ENCODE assay signal across 8 cellular contexts in the genomic region with DNA sequence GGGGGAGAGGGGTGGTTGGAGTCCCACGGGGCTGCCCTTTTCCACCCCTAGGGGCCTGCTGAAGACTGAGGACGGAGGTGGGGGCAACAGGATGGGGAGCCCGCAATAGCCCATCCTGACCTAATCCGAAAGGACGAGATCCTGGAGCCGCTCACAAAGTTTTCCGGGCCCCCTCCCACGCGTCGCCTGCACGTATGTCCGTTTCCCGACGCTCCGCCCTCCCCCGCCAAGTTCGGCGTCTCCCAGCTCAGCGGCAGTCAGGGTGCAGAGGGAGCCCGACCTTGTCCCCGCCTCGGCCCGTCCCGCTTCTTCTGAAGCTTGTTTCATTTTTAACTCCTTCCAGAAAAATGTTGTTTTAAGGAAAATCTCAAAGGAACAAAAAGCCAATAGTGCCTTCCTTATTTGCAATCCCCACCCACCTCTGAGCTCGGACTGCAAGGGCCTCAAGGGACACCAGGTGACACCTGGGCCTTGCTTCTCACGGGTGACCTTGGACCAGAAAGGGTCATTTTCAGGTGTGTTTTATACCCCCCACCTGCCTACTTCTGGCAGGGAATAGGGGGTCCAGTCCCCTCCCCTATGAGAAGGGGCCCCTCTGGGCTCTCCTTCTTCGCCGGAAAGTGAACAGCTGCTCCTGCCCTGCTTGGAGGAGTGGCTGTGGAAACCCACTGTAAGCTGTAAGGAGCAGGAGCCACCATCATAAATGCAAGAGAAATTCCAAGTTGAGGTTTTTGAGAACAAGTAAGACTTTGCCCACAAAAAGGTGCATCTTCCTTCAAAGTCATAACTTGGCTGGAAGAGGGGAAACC. TPM values are rescaled to one million over a fixed set of nuclear protein-coding genes. Genes with fewer than 3 reads are reported as not detected.
DNase-seq lines count a peak whose midpoint lies in the region; TF ChIP-seq lines count a peak whose summit lies in the region.

No MANE protein-coding gene starts in this region.

- H2AFZ ChIP-seq in H9 (ENCODE audit: low read length), result no peak overlapping the region

- H2BK12ac ChIP-seq in H9 (ENCODE audit: insufficient read length, low read depth, low read length), result no peak overlapping the region

- no peak overlapping the region for H3T11ph ChIP-seq in H9 (ENCODE audit: low read length)

- no peak overlapping the region for H2BK120ac ChIP-seq in H9 (ENCODE audit: low read depth, low read length, poor library complexity, severe bottlenecking)

- H2BK5ac ChIP-seq in H9 (ENCODE audit: insufficient read length, low read length), result no peak overlapping the region

- no peak overlapping the region for H2AK5ac ChIP-seq in H9 (ENCODE audit: insufficient read length, low read length)

- no peak overlapping the region for H3K56ac ChIP-seq in H9 (ENCODE audit: insufficient read length, low read depth, low read length)

- H3K4me1 ChIP-seq in H9 (ENCODE audit: insufficient read depth, low read length) (no peaks in the 10 kb centered on the region), iPS-18a (ENCODE audit: control insufficient read depth, low read depth, low read length) (no peaks in the 10 kb centered on the region), skeletal muscle tissue (ENCODE audit: control insufficient read depth in 3 of 3, insufficient read depth in 3 of 3, low read length in 3 of 3) (peaks cover 2 to 10% (median 9%) of the 10 kb centered on the region in 3 donors)
- H3K4me1 ChIP-seq in effector memory CD4-positive, alpha-beta T cell (ENCODE audit: control insufficient read depth, insufficient read depth, low read length, poor library complexity, severe bottlenecking), result peaks cover 20% of the 10 kb centered on the region

- H2BK15ac ChIP-seq in H9 (ENCODE audit: low read depth, low read length), result no peak overlapping the region

- no peak overlapping the region for H3K23ac ChIP-seq in H9 (ENCODE audit: insufficient read length, low read depth, low read length)

- no peaks in the 10 kb centered on the region for H4K20me1 ChIP-seq in H9 (ENCODE audit: control insufficient read depth, insufficient read depth, insufficient read length)

- H3K36me3 ChIP-seq in iPS-18a (ENCODE audit: control insufficient read depth, low read depth, low read length) (no peaks in the 10 kb centered on the region), skeletal muscle tissue (ENCODE audit: control insufficient read depth in 3 of 3, insufficient read depth in 3 of 3, low read length in 3 of 3) (no peaks in the 10 kb centered on the region)
- no peaks in the 10 kb centered on the region for H3K36me3 ChIP-seq in effector memory CD4-positive, alpha-beta T cell (ENCODE audit: control insufficient read depth, insufficient read depth, low read length)

- H4K8ac ChIP-seq in H9 (replicated peaks; ENCODE audit: insufficient read length, low read depth, low read length), result no peak overlapping the region

- no peaks in the 10 kb centered on the region; the same call in 1 of the 2 replicates for H3K79me2 ChIP-seq in H9 (ENCODE audit: insufficient read depth, low read length)

- H4K91ac ChIP-seq in H9 (ENCODE audit: insufficient read length, low read depth, low read length), result no peak overlapping the region

- no peak overlapping the region for H3K4ac ChIP-seq in H9 (ENCODE audit: low read depth, low read length)

- WGBS in H9 (ENCODE audit: extremely low coverage, insufficient read length, low lambda C conversion rate), result no CpG with 5 or more reads among the region's 28 CpGs

- H3K14ac ChIP-seq in H9 (ENCODE audit: insufficient read depth, low read length), result no peak overlapping the region; the same call in 1 of the 2 replicates

- H3K27ac Mint-ChIP-seq in H9, result no peak overlapping the region; a peak in 1 of 7 replicates
- H3K27ac Mint-ChIP-seq in activated naive CD8-positive, alpha-beta T cell, result no peak overlapping the region

- H3K9me3 ChIP-seq in H9 (ENCODE audit: control insufficient read depth, low read depth, low read length) (no peaks in the 10 kb centered on the region), iPS-18a (ENCODE audit: control insufficient read depth, low read depth, low read length) (no peaks in the 10 kb centered on the region), skeletal muscle tissue (ENCODE audit: control insufficient read depth in 3 of 3, low read length in 3 of 3) (no peaks in the 10 kb centered on the region)
- no peaks in the 10 kb centered on the region for H3K9me3 ChIP-seq in effector memory CD4-positive, alpha-beta T cell (ENCODE audit: control insufficient read depth, low read length)

- H2BK20ac ChIP-seq in H9 (ENCODE audit: low read depth, low read length, poor library complexity, severe bottlenecking), result no peak overlapping the region

- peaks cover 2% of the 10 kb centered on the region; the same call in 1 of the 2 replicates for H3K27me3 ChIP-seq in H9 (ENCODE audit: insufficient read depth, low read length)
- peaks cover 46% of the 10 kb centered on the region for H3K27me3 ChIP-seq in iPS-18a (ENCODE audit: control insufficient read depth, insufficient read depth, low read length)
- no peaks in the 10 kb centered on the region for H3K27me3 ChIP-seq in skeletal muscle tissue (ENCODE audit: control insufficient read depth in 3 of 3, insufficient read depth in 3 of 3, low read length in 3 of 3)
- H3K27me3 ChIP-seq in effector memory CD4-positive, alpha-beta T cell (replicated peaks; ENCODE audit: control insufficient read depth, insufficient read depth, low read length, poor library complexity, severe bottlenecking), result peaks cover 7% of the 10 kb centered on the region

- peaks cover 53% of the 10 kb centered on the region for H3K27me3 Mint-ChIP-seq in H9 (ENCODE audit: low read depth)
- H3K27me3 Mint-ChIP-seq in activated naive CD8-positive, alpha-beta T cell, result peaks cover 10% of the 10 kb centered on the region

- peak overlapping the region; percentile 39 for H3K4me2 ChIP-seq in H9 (ENCODE audit: insufficient read depth, insufficient read length, low read length)

- H3K9me3 Mint-ChIP-seq in H9, result no peaks in the 10 kb centered on the region
- no peaks in the 10 kb centered on the region for H3K9me3 Mint-ChIP-seq in activated naive CD8-positive, alpha-beta T cell (ENCODE audit: low read depth)

- H3K4me3 ChIP-seq in iPS-18a (ENCODE audit: low read length) (peak overlapping the region; percentile 48), skeletal muscle tissue (ENCODE audit: low read length in 3 of 3) (peak overlapping the region; percentile 35 to 81 (median 66))
- no peak overlapping the region for H3K4me3 ChIP-seq in effector memory CD4-positive, alpha-beta T cell (ENCODE audit: insufficient read depth, low read depth, low read length, poor library complexity, severe bottlenecking)

- H3K36me3 Mint-ChIP-seq in H9 (ENCODE audit: insufficient read depth in 1 of 3, low read depth in 3 of 3), result peaks cover 0 to 1% (median 0%) of the 10 kb centered on the region in 3 experiments; a peak in 1 of 7 replicates
- no peaks in the 10 kb centered on the region for H3K36me3 Mint-ChIP-seq in activated naive CD8-positive, alpha-beta T cell

- peaks cover 18% of the 10 kb centered on the region for H3K23me2 ChIP-seq in H9 (ENCODE audit: insufficient read length, low read depth, low read length, poor library complexity, severe bottlenecking)

- H3K9ac ChIP-seq in H9 (ENCODE audit: extremely low read depth, insufficient read length, low read length), result no peak overlapping the region
- no peak overlapping the region for H3K9ac ChIP-seq in iPS-18a (ENCODE audit: low read length)
- H3K9ac ChIP-seq in skeletal muscle tissue (ENCODE audit: low read depth in 1 of 3, low read length in 3 of 3), result peak overlapping the region; percentile 20 to 68 (median 45)

- peak overlapping the region; percentile 51 to 76 for H3K4me3 Mint-ChIP-seq in H9
- H3K4me3 Mint-ChIP-seq in activated naive CD8-positive, alpha-beta T cell, result peak overlapping the region; percentile 72

- no peak overlapping the region for H4K5ac ChIP-seq in H9 (ENCODE audit: insufficient read length, low read depth, low read length)

- H3K4me1 Mint-ChIP-seq in H9, result peaks cover 13 to 15% of the 10 kb centered on the region in 2 experiments
- H3K4me1 Mint-ChIP-seq in activated naive CD8-positive, alpha-beta T cell (ENCODE audit: low read depth), result peaks cover 9% of the 10 kb centered on the region

- no peak overlapping the region for H3K18ac ChIP-seq in H9 (ENCODE audit: insufficient read length, low read depth, low read length)

- H3K79me1 ChIP-seq in H9 (ENCODE audit: insufficient read depth, low read depth, low read length, poor library complexity, severe bottlenecking), result no peaks in the 10 kb centered on the region

- no peak overlapping the region for H3K27ac ChIP-seq in H9 (ENCODE audit: insufficient read length, low read depth, low read length)
- no peak overlapping the region for H3K27ac ChIP-seq in iPS-18a (ENCODE audit: low read length)
- H3K27ac ChIP-seq in skeletal muscle tissue (ENCODE audit: low read depth, low read length), result peak overlapping the region; percentile 74
- H3K27ac ChIP-seq in effector memory CD4-positive, alpha-beta T cell (ENCODE audit: insufficient read depth, low read length, poor library complexity, severe bottlenecking), result no peak overlapping the region

- DNase-seq in H9 (peak; percentile 51), AML-193 (lab: John Stamatoyannopoulos, UW) (no peak), NCI-H446 (lab: John Stamatoyannopoulos, UW) (no peak), epidermal melanocyte (ENCODE audit: insufficient read length, low spot score) (no peak)
- no peak for DNase-seq in effector memory CD4-positive, alpha-beta T cell

- no peak; the same call in 2 of the 3 replicates for TF ChIP-seq CTCF in H9 (conservative IDR thresholded peaks at IDR 0.05)

RNA-seq across cellular contexts. Expression of gene ZNF423, which starts 3.4 kb away (rescaled TPM):
- 51.5 and 54.0 TPM in 2 replicates for total RNA-seq in H9 (2021)
- total RNA-seq in skeletal muscle tissue, result 16.7 TPM

Comparison
In these comparisons a context has a peak if more than half of its experiments do, and no peak if none do; other contexts are left out.
1. H3K9ac ChIP-seq: peak in skeletal muscle tissue (3 of 3); none in H9 (single experiment) and iPS-18a (single experiment).